ENCODE assay signal across 28 cellular contexts in genomic region chr2:69969991-69970390, GRCh38.
"Had no signal": no experiment of that assay in that cellular context is flagged by ENCODE, and none has a peak within 500 bp of the region (broad histone marks: within the 10 kb centered on the region; RNA-seq: fewer than 3 reads in every experiment).

No MANE protein-coding gene starts in this region.

- H3K36me3 ChIP-seq: adrenal gland, transverse colon had no signal

- ATAC-seq: activated CD8-positive, alpha-beta T cell treated with anti-CD3 and anti-CD28 coated beads for 36 hours; activated T-cell treated with anti-CD3 and anti-CD28 coated beads, Interleukin-2, amount 50 U/mL, for 4 hours; activated T-helper 17 cell treated with anti-CD3 and anti-CD28 coated beads, Interleukin-2, amount 50 U/mL, for 72 hours; body of pancreas; left cardiac atrium; left ventricle myocardium superior; natural killer cell had no signal

- H3K4me1 ChIP-seq: adrenal gland, body of pancreas, testis had no signal

- H3K4me2 ChIP-seq: smooth muscle cell had no signal

- H3K27ac Mint-ChIP-seq: activated CD4-positive, alpha-beta T cell treated with anti-CD3 and anti-CD28 coated beads, Interleukin-2, amount 10 ng/mL, durations not matched to agents 7 days and 5 days; activated CD8-positive, alpha-beta T cell treated with anti-CD3 and anti-CD28 coated beads for 36 hours; activated naive CD4-positive, alpha-beta T cell treated with anti-CD3 and anti-CD28 coated beads, Interleukin-2, amount 50 U/mL, for 24 hours; activated T-helper 17 cell treated with anti-CD3 and anti-CD28 coated beads, Interleukin-2, amount 50 U/mL, for 72 hours; mesothelial cell of epicardium; progenitor cell of endocrine pancreas; T-helper 1 cell treated with Interleukin-12 subunit alpha and Interleukin-12 subunit beta and Interleukin-4 antibody, amounts not matched to agents 30 μg/mL and 1 μg/mL, for 36 hours had no signal

- H3K4me3 ChIP-seq: adrenal gland, body of pancreas, SK-N-MC, smooth muscle cell, testis, transverse colon had no signal

- H3K9me3 ChIP-seq: adrenal gland, body of pancreas, testis, transverse colon had no signal

- H3K36me3 Mint-ChIP-seq: mesothelial cell of epicardium, natural killer cell had no signal

- FAIRE-seq: colon, frontal cortex, urothelium cell line had no signal

- DNase-seq: activated CD4-positive, alpha-beta T cell treated with anti-CD3 and anti-CD28 coated beads, Interleukin-2, amount 10 ng/mL, durations not matched to agents 7 days and 5 days; activated CD4-positive, CD25-positive, alpha-beta regulatory T cell treated with anti-CD3 and anti-CD28 coated beads, Interleukin-2, amount 50 U/mL, for 72 hours; activated CD8-positive, alpha-beta T cell treated with anti-CD3 and anti-CD28 coated beads for 36 hours; activated gamma-delta T cell treated with Interleukin-2 at 50 U/mL for 16 hours; activated T-cell treated with anti-CD3 and anti-CD28 coated beads, Interleukin-2, amount 50 U/mL, for 4 hours; adrenal gland; body of pancreas; effector CD8-positive, alpha-beta T cell; left cardiac atrium; left ventricle myocardium superior; mammary epithelial cell; natural killer cell; stimulated activated CD4-positive, alpha-beta T cell treated with anti-CD3 and anti-CD28 coated beads, Interleukin-15, amount 100 ng/mL, for 24 hours; stimulated activated CD4-positive, alpha-beta T cell treated with anti-CD3 and anti-CD28 coated beads, Interleukin-2, amount 100 ng/mL, for 24 hours; stimulated activated naive CD4-positive, alpha-beta T cell; SW 1271; testis; transverse colon had no signal

- H3K27ac ChIP-seq: adrenal gland, body of pancreas, SK-N-MC, testis, transverse colon had no signal

- H3K4me1 Mint-ChIP-seq: activated naive CD4-positive, alpha-beta T cell treated with anti-CD3 and anti-CD28 coated beads, Interleukin-2, amount 50 U/mL, for 24 hours; activated T-helper 17 cell treated with anti-CD3 and anti-CD28 coated beads, Interleukin-2, amount 50 U/mL, for 72 hours; mesothelial cell of epicardium had no signal

- H3K27me3 Mint-ChIP-seq: activated CD8-positive, alpha-beta T cell treated with anti-CD3 and anti-CD28 coated beads for 36 hours; activated naive CD4-positive, alpha-beta T cell treated with anti-CD3 and anti-CD28 coated beads, Interleukin-2, amount 50 U/mL, for 24 hours; activated T-helper 17 cell treated with anti-CD3 and anti-CD28 coated beads, Interleukin-2, amount 50 U/mL, for 72 hours had no signal

- H3K4me3 Mint-ChIP-seq: activated CD4-positive, alpha-beta T cell treated with anti-CD3 and anti-CD28 coated beads, Interleukin-2, amount 10 ng/mL, durations not matched to agents 7 days and 5 days; activated CD8-positive, alpha-beta T cell treated with anti-CD3 and anti-CD28 coated beads for 36 hours; activated naive CD4-positive, alpha-beta T cell treated with anti-CD3 and anti-CD28 coated beads, Interleukin-2, amount 50 U/mL, for 24 hours; activated T-cell treated with anti-CD3 and anti-CD28 coated beads, Interleukin-2, amount 50 U/mL, for 4 hours; activated T-helper 17 cell treated with anti-CD3 and anti-CD28 coated beads, Interleukin-2, amount 50 U/mL, for 72 hours; mesothelial cell of epicardium; natural killer cell; T-helper 1 cell treated with Interleukin-12 subunit alpha and Interleukin-12 subunit beta and Interleukin-4 antibody, amounts not matched to agents 30 μg/mL and 1 μg/mL, for 36 hours had no signal

- H3K27me3 ChIP-seq: adrenal gland, body of pancreas, testis, transverse colon had no signal

- H3K9me3 Mint-ChIP-seq: activated CD4-positive, alpha-beta T cell treated with anti-CD3 and anti-CD28 coated beads, Interleukin-2, amount 10 ng/mL, durations not matched to agents 7 days and 5 days; activated CD8-positive, alpha-beta T cell treated with anti-CD3 and anti-CD28 coated beads for 36 hours; activated naive CD4-positive, alpha-beta T cell treated with anti-CD3 and anti-CD28 coated beads, Interleukin-2, amount 50 U/mL, for 24 hours; activated T-cell treated with anti-CD3 and anti-CD28 coated beads, Interleukin-2, amount 50 U/mL, for 4 hours; activated T-helper 17 cell treated with anti-CD3 and anti-CD28 coated beads, Interleukin-2, amount 50 U/mL, for 72 hours; mesothelial cell of epicardium; natural killer cell; T-helper 1 cell treated with Interleukin-12 subunit alpha and Interleukin-12 subunit beta and Interleukin-4 antibody, amounts not matched to agents 30 μg/mL and 1 μg/mL, for 36 hours had no signal
